In the genomic region with DNA sequence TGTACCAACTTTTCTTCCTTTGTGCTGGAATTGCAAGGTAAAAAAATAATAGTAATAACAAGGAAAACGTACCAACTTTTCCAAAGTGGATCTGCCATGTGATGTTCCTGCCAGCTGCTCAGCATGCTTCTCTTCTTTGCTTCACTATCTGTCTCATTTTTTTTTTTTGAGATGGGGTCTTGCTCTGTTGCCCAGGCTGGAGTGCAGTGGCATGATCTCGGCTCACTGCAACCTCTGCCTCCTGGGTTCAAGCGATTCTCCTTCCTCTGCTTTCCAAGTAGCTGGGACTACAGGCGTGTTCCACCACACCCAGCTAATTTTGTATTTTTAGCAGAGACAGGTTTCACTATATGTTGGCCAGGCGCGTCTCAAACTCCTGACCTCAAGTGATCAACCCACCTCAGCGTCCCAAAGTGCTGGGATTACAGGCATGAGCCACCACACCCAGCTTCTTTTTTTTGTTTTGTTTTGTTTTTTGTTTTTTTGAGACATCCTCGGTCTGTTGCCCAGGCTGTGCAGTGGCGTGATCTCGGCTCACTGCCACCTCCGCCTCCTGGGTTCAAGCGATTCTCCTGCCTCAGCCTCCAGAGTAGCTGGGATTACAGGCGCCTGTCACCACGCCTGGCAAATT, we compare ENCODE assay signal across 10 cellular contexts. TPM values are rescaled to one million over a fixed set of nuclear protein-coding genes. Genes with fewer than 3 reads are reported as not detected.
DNase-seq lines count a peak whose midpoint lies in the region; ATAC-seq and TF ChIP-seq lines count a peak whose summit lies in the region.
"Not testable (repeated sequence)": the region's sequence is repeated elsewhere in the genome, so short reads cannot be mapped to it uniquely, and the experiment has no call there.
"Had no signal": no experiment of that assay in that cellular context is flagged by ENCODE, and none has a peak within 500 bp of the region (broad histone marks: within the 10 kb centered on the region; RNA-seq: fewer than 3 reads in every experiment).

No MANE protein-coding gene starts in this region.

- H3K9me3 ChIP-seq in CD8-positive, alpha-beta memory T cell (ENCODE audit: low read length); SU-DHL-6 (ENCODE audit: insufficient read depth, low read length); esophagus (ENCODE audit: control insufficient read depth in 2 of 2, insufficient read depth in 1 of 2, low read depth in 1 of 2, low read length in 1 of 2): not testable (repeated sequence)

- H3F3A ChIP-seq in SU-DHL-6 (ENCODE audit: insufficient read depth): peaks cover 42% of the 10 kb centered on the region

- POLR2A ChIA-PET in CD8-positive, alpha-beta memory T cell (lab: Charles Lee): interaction anchor here (0.6 to 2.8 kb wide), 8 partner anchors 15 to 283 kb away, joined by 3 to 32 read pairs (median 3); partner anchors contain the start of genes GPR108, SH2D3A and VAV1
- POLR2A ChIA-PET in activated CD8-positive, alpha-beta T cell treated with anti-CD3 and anti-CD28 coated beads, Interleukin-2, amount 10 ng/mL, durations not matched to agents 7 days and 5 days (lab: Charles Lee): interaction anchor here (0.6 to 2.6 kb wide), 8 partner anchors 8 to 375 kb away, joined by 3 to 19 read pairs (median 4); partner anchors contain the start of genes SH2D3A and VAV1

- H3K4me2 ChIP-seq in KMS-11 (peak overlapping the region; percentile 99), SU-DHL-6 (ENCODE audit: low read depth, low read length, poor library complexity, severe bottlenecking) (peak overlapping the region; percentile 68)

- H3K9ac ChIP-seq in KMS-11 (peak overlapping the region; percentile 63; the same call in 1 of the 2 replicates), SU-DHL-6 (ENCODE audit: low read length) (peak overlapping the region; percentile 57)

- H2AFZ ChIP-seq in KMS-11 (ENCODE audit: low read depth): peak overlapping the region; percentile 4; the same call in 1 of the 2 replicates
- not testable (repeated sequence) for H2AFZ ChIP-seq in SU-DHL-6 (ENCODE audit: low read depth, low read length, severe bottlenecking)

- peak in 1 of 5 donors; percentile 6 for DNase-seq in CD8-positive, alpha-beta memory T cell
- DNase-seq in activated CD8-positive, alpha-beta T cell treated with anti-CD3 and anti-CD28 coated beads, Interleukin-2, amount 10 ng/mL, durations not matched to agents 7 days and 5 days; activated naive CD8-positive, alpha-beta T cell treated with anti-CD3 and anti-CD28 coated beads for 36 hours: not testable (repeated sequence)
- peak in 1 of 2 donors; percentile 51 for DNase-seq in stimulated activated effector memory CD8-positive, alpha-beta T cell treated with anti-CD3 and anti-CD28 coated beads, Interleukin-12 subunit alpha, Interleukin-12 subunit beta, amount 100 ng/mL, for 72 hours (ENCODE audit: low spot score in 2 of 2)

- not testable (repeated sequence) for TF ChIP-seq CTCF in KMS-11 (conservative IDR thresholded peaks at IDR 0.05; ENCODE audit: low read depth, low read length); SU-DHL-6 (IDR thresholded peaks at IDR 0.05; ENCODE audit: insufficient read depth, low read length, poor library complexity, severe bottlenecking)

- H3K27ac ChIP-seq in CD8-positive, alpha-beta memory T cell (ENCODE audit: low read depth, low read length): peak overlapping the region; percentile 68
- H3K27ac ChIP-seq in KMS-11 (peak overlapping the region; percentile 94), SU-DHL-6 (ENCODE audit: low read depth, low read length) (peak overlapping the region; percentile 93), esophagus (ENCODE audit: low read depth in 2 of 2, low read length in 1 of 2) (peak overlapping the region; percentile 82 to 92)

- not testable (repeated sequence) for H4K20me1 ChIP-seq in KMS-11 (ENCODE audit: insufficient read depth); SU-DHL-6 (ENCODE audit: low read depth, low read length)

- H3K36me3 Mint-ChIP-seq in CD8-positive, alpha-beta memory T cell: peaks cover 3 to 23% (median 7%) of the 10 kb centered on the region in 3 donors
- H3K36me3 Mint-ChIP-seq in activated CD8-positive, alpha-beta T cell treated with anti-CD3 and anti-CD28 coated beads, Interleukin-2, amount 10 ng/mL, durations not matched to agents 7 days and 5 days (ENCODE audit: low read depth): peaks cover 59% of the 10 kb centered on the region
- H3K36me3 Mint-ChIP-seq in activated naive CD8-positive, alpha-beta T cell treated with anti-CD3 and anti-CD28 coated beads for 36 hours: peaks cover 53% of the 10 kb centered on the region
- H3K36me3 Mint-ChIP-seq in stimulated activated effector memory CD8-positive, alpha-beta T cell treated with anti-CD3 and anti-CD28 coated beads, Interleukin-12 subunit alpha, Interleukin-12 subunit beta, amount 100 ng/mL, for 72 hours: peaks cover 55% of the 10 kb centered on the region

- H3K4me1 ChIP-seq in CD8-positive, alpha-beta memory T cell (ENCODE audit: insufficient read depth, low read length): peaks cover 45% of the 10 kb centered on the region
- peaks cover 41% of the 10 kb centered on the region for H3K4me1 ChIP-seq in KMS-11 (ENCODE audit: low read depth, poor library complexity, severe bottlenecking)
- not testable (repeated sequence) for H3K4me1 ChIP-seq in esophagus (ENCODE audit: control insufficient read depth in 2 of 2, insufficient read depth in 2 of 2, low read length in 1 of 2)

- CTCF ChIA-PET in CD8-positive, alpha-beta memory T cell (lab: Charles Lee): interaction anchor here (0.9 to 5.3 kb wide), 6 partner anchors 28 to 62 kb away, joined by 3 to 22 read pairs (median 7); partner anchors contain the start of genes GPR108 and VAV1
- CTCF ChIA-PET in activated CD8-positive, alpha-beta T cell treated with anti-CD3 and anti-CD28 coated beads, Interleukin-2, amount 10 ng/mL, durations not matched to agents 7 days and 5 days (lab: Charles Lee): interaction anchor here (1.0 to 5.7 kb wide), 8 partner anchors 10 to 233 kb away, joined by 3 to 49 read pairs (median 4); partner anchors contain the start of gene VAV1

- peak overlapping the region; percentile 94 to 98 (median 96) for H3K27ac Mint-ChIP-seq in CD8-positive, alpha-beta memory T cell
- peak overlapping the region; percentile 97 for H3K27ac Mint-ChIP-seq in activated CD8-positive, alpha-beta T cell treated with anti-CD3 and anti-CD28 coated beads, Interleukin-2, amount 10 ng/mL, durations not matched to agents 7 days and 5 days
- H3K27ac Mint-ChIP-seq in activated naive CD8-positive, alpha-beta T cell treated with anti-CD3 and anti-CD28 coated beads for 36 hours: peak overlapping the region; percentile 100
- peak overlapping the region; percentile 95 for H3K27ac Mint-ChIP-seq in stimulated activated effector memory CD8-positive, alpha-beta T cell treated with anti-CD3 and anti-CD28 coated beads, Interleukin-12 subunit alpha, Interleukin-12 subunit beta, amount 100 ng/mL, for 72 hours

- H3K27me3 Mint-ChIP-seq in CD8-positive, alpha-beta memory T cell; activated CD8-positive, alpha-beta T cell treated with anti-CD3 and anti-CD28 coated beads, Interleukin-2, amount 10 ng/mL, durations not matched to agents 7 days and 5 days (ENCODE audit: low read depth); activated naive CD8-positive, alpha-beta T cell treated with anti-CD3 and anti-CD28 coated beads for 36 hours: not testable (repeated sequence)

- H3K4me1 Mint-ChIP-seq in CD8-positive, alpha-beta memory T cell: peaks cover 51 to 75% (median 72%) of the 10 kb centered on the region in 3 donors
- peaks cover 64% of the 10 kb centered on the region for H3K4me1 Mint-ChIP-seq in activated CD8-positive, alpha-beta T cell treated with anti-CD3 and anti-CD28 coated beads, Interleukin-2, amount 10 ng/mL, durations not matched to agents 7 days and 5 days (ENCODE audit: low read depth)
- H3K4me1 Mint-ChIP-seq in activated naive CD8-positive, alpha-beta T cell treated with anti-CD3 and anti-CD28 coated beads for 36 hours: peaks cover 67% of the 10 kb centered on the region
- H3K4me1 Mint-ChIP-seq in stimulated activated effector memory CD8-positive, alpha-beta T cell treated with anti-CD3 and anti-CD28 coated beads, Interleukin-12 subunit alpha, Interleukin-12 subunit beta, amount 100 ng/mL, for 72 hours: peaks cover 79% of the 10 kb centered on the region

- ATAC-seq in activated CD8-positive, alpha-beta T cell treated with anti-CD3 and anti-CD28 coated beads, Interleukin-2, amount 10 ng/mL, durations not matched to agents 7 days and 5 days; stimulated activated effector memory CD8-positive, alpha-beta T cell treated with anti-CD3 and anti-CD28 coated beads, Interleukin-12 subunit alpha, Interleukin-12 subunit beta, amount 100 ng/mL, for 72 hours: not testable (repeated sequence)

- WGBS in esophagus, 2 donors: 60 to 68% methylated on average over 14 of the region's 14 CpGs

- not testable (repeated sequence) for H3K27me3 ChIP-seq in CD8-positive, alpha-beta memory T cell (ENCODE audit: insufficient read depth, low read length, poor library complexity, severe bottlenecking); KMS-11 (ENCODE audit: insufficient read depth, low read depth); SU-DHL-6 (ENCODE audit: low read length); esophagus (ENCODE audit: control insufficient read depth in 1 of 2, insufficient read depth in 2 of 2, low read length in 2 of 2)

- peak overlapping the region; percentile 68 for H3K4me3 ChIP-seq in CD8-positive, alpha-beta memory T cell (ENCODE audit: low read length)
- H3K4me3 ChIP-seq in KMS-11 (IDR thresholded peaks at IDR 0.05; ENCODE audit: insufficient read depth, low read depth, low read length); SU-DHL-6 (ENCODE audit: insufficient read depth, low read length, poor library complexity, severe bottlenecking); esophagus (ENCODE audit: low read depth in 1 of 2, low read length in 2 of 2): not testable (repeated sequence)

- H3K36me3 ChIP-seq in CD8-positive, alpha-beta memory T cell (ENCODE audit: insufficient read depth, low read length); KMS-11 (ENCODE audit: insufficient read depth); SU-DHL-6 (ENCODE audit: low read length); esophagus (ENCODE audit: control insufficient read depth in 2 of 2, insufficient read depth in 2 of 2, low read length in 1 of 2): not testable (repeated sequence)

- H3K9me3 Mint-ChIP-seq in CD8-positive, alpha-beta memory T cell; activated CD8-positive, alpha-beta T cell treated with anti-CD3 and anti-CD28 coated beads, Interleukin-2, amount 10 ng/mL, durations not matched to agents 7 days and 5 days (ENCODE audit: insufficient read depth); activated naive CD8-positive, alpha-beta T cell treated with anti-CD3 and anti-CD28 coated beads for 36 hours; stimulated activated effector memory CD8-positive, alpha-beta T cell treated with anti-CD3 and anti-CD28 coated beads, Interleukin-12 subunit alpha, Interleukin-12 subunit beta, amount 100 ng/mL, for 72 hours: not testable (repeated sequence)

- peak overlapping the region; percentile 84 to 93 (median 89) for H3K4me3 Mint-ChIP-seq in CD8-positive, alpha-beta memory T cell
- peak overlapping the region; percentile 84 for H3K4me3 Mint-ChIP-seq in activated CD8-positive, alpha-beta T cell treated with anti-CD3 and anti-CD28 coated beads, Interleukin-2, amount 10 ng/mL, durations not matched to agents 7 days and 5 days
- H3K4me3 Mint-ChIP-seq in activated naive CD8-positive, alpha-beta T cell treated with anti-CD3 and anti-CD28 coated beads for 36 hours: peak overlapping the region; percentile 93
- peak overlapping the region; percentile 86 for H3K4me3 Mint-ChIP-seq in stimulated activated effector memory CD8-positive, alpha-beta T cell treated with anti-CD3 and anti-CD28 coated beads, Interleukin-12 subunit alpha, Interleukin-12 subunit beta, amount 100 ng/mL, for 72 hours

- not testable (repeated sequence) for H3K9me2 ChIP-seq in SU-DHL-6 (replicated peaks; ENCODE audit: insufficient read depth, low read length)

- H3K79me2 ChIP-seq in KMS-11 (ENCODE audit: insufficient read depth, low read depth) (peaks cover 55% of the 10 kb centered on the region), SU-DHL-6 (ENCODE audit: insufficient read depth, low read length) (peaks cover 67% of the 10 kb centered on the region)

RNA-seq across cellular contexts. Expression of gene VAV1, which starts 27.8 kb away (rescaled TPM):
- 10 to 100 TPM; 51.9 to 52.9 TPM for total RNA-seq in CD8-positive, alpha-beta memory T cell
- 28.4 TPM for polyA plus RNA-seq in CD8-positive, alpha-beta memory T cell
- 100 to 1,000 TPM; 122 to 125 TPM for total RNA-seq in activated CD8-positive, alpha-beta T cell treated with anti-CD3 and anti-CD28 coated beads, Interleukin-2, amount 10 ng/mL, durations not matched to agents 7 days and 5 days
- 10 to 100 TPM; 65.2 to 65.7 TPM for total RNA-seq in activated naive CD8-positive, alpha-beta T cell treated with anti-CD3 and anti-CD28 coated beads for 36 hours
- polyA plus RNA-seq in esophagus: 1 to 10 TPM; 1.3 to 8.4 TPM
- total RNA-seq: Caco-2, endodermal cell, osteocyte had no signal

RNA-seq across cellular contexts. Expression of gene SH2D3A, which starts 33.0 kb away (rescaled TPM):
- total RNA-seq in CD8-positive, alpha-beta memory T cell: 10 to 100 TPM; 21.3 TPM
- 40.6 TPM for polyA plus RNA-seq in CD8-positive, alpha-beta memory T cell
- 10 to 100 TPM; 28.2 to 28.5 TPM for total RNA-seq in activated CD8-positive, alpha-beta T cell treated with anti-CD3 and anti-CD28 coated beads, Interleukin-2, amount 10 ng/mL, durations not matched to agents 7 days and 5 days
- total RNA-seq in activated naive CD8-positive, alpha-beta T cell treated with anti-CD3 and anti-CD28 coated beads for 36 hours: 10 to 100 TPM; 25.7 to 26.1 TPM
- 10 to 100 TPM; 29.6 to 48.7 TPM for polyA plus RNA-seq in esophagus
- total RNA-seq: osteocyte had no signal
